Comparison of ENCODE assay signal across 9 cellular contexts in the genomic region with DNA sequence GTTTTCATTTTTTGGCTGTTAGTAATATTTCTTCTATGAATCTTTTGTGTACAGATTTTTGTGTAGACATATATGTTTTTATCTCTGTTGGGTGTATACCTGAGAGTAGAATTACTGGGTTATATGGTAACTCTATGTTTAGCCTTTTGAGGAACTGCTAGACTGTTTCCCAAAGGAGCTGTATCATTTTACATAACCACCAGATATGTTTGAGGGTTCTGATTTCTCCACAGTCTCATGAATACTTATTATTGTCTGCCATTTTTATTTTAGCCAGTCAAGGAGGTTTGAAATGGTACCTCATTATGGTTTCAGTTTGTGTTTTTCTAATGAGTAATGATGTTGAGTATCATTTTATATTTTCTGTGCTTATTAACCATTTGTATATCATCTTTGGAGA. TPM values are rescaled to one million over a fixed set of nuclear protein-coding genes. Genes with fewer than 3 reads are reported as not detected.
DNase-seq lines count a peak whose midpoint lies in the region; ATAC-seq, FAIRE-seq and TF ChIP-seq lines count a peak whose summit lies in the region.
"Had no signal": no experiment of that assay in that cellular context is flagged by ENCODE, and none has a peak within 500 bp of the region (broad histone marks: within the 10 kb centered on the region; RNA-seq: fewer than 3 reads in every experiment).

No MANE protein-coding gene starts in this region.

- H3F3A ChIP-seq in Loucy (ENCODE audit: low read depth): peaks cover 4% of the 10 kb centered on the region; the same call in 1 of the 2 replicates
- no peaks in the 10 kb centered on the region for H3F3A ChIP-seq in neural cell (ENCODE audit: insufficient read depth, low read length, poor library complexity, severe bottlenecking)

- peaks cover 44% of the 10 kb centered on the region for H3K36me3 Mint-ChIP-seq in Calu3 (ENCODE audit: insufficient read depth, unreplicated experiment)

- H3K4me2 ChIP-seq in Loucy (ENCODE audit: low read depth, low read length, poor library complexity, severe bottlenecking) (peak overlapping the region; percentile 98), neural cell (ENCODE audit: low read length) (peak overlapping the region; percentile 93)

- H3K27me3 ChIP-seq in Loucy (ENCODE audit: insufficient read depth, low read length, poor library complexity, severe bottlenecking) (no peaks in the 10 kb centered on the region), bronchial epithelial cell (ENCODE audit: control insufficient read depth, insufficient read depth, low read length) (no peaks in the 10 kb centered on the region), neural cell (ENCODE audit: insufficient read depth, low read depth, low read length) (no peaks in the 10 kb centered on the region)

- peaks cover 25% of the 10 kb centered on the region for H3K4me1 Mint-ChIP-seq in Calu3 (ENCODE audit: low read depth, unreplicated experiment)

- TF ChIP-seq CTCF in Calu3 (IDR thresholded peaks at IDR 0.05; ENCODE audit: unreplicated experiment) (no peak), Loucy (conservative IDR thresholded peaks at IDR 0.05; ENCODE audit: low read length) (no peak), bronchial epithelial cell (IDR thresholded peaks at IDR 0.05; ENCODE audit: insufficient read depth, low read length, severe bottlenecking) (no peak), neural cell (IDR thresholded peaks at IDR 0.05; ENCODE audit: poor library complexity, severe bottlenecking) (no peak)

- no peaks in the 10 kb centered on the region for H3K9me2 ChIP-seq in Loucy (replicated peaks; ENCODE audit: low read depth, low read length)
- H3K9me2 ChIP-seq in neural cell (ENCODE audit: insufficient read depth, low read length): no peaks in the 10 kb centered on the region

- H3K27ac ChIP-seq in neural cell (ENCODE audit: low read length): peak overlapping the region; percentile 95

- peaks cover 71% of the 10 kb centered on the region for H3K4me1 ChIP-seq in Loucy (ENCODE audit: insufficient read depth, low read length, poor library complexity, severe bottlenecking)

- no peak for TF ChIP-seq RAD21 in neural cell (conservative IDR thresholded peaks at IDR 0.05)

- peak overlapping the region; percentile 79 for H3K4me3 Mint-ChIP-seq in Calu3 (ENCODE audit: low read depth, unreplicated experiment)

- DNase-seq in Calu3 (no peak), bronchial epithelial cell (ENCODE audit: low read depth) (peak; percentile 5), NCI-H2081 (lab: John Stamatoyannopoulos, UW) (no peak), NCI-H128 (lab: John Stamatoyannopoulos, UW; ENCODE audit: unreplicated experiment) (no peak), GDM1 (lab: John Stamatoyannopoulos, UW) (no peak)
- DNase-seq: mucosa of descending colon had no signal

- TF ChIP-seq EP300 in neural cell (conservative IDR thresholded peaks at IDR 0.05; ENCODE audit: poor library complexity, severe bottlenecking): no peak

- FAIRE-seq in bronchial epithelial cell (lab: Jason Lieb, UNC): no peak

- no peaks in the 10 kb centered on the region for H3K9me3 Mint-ChIP-seq in Calu3 (ENCODE audit: low read depth, unreplicated experiment)

- H3K4me3 ChIP-seq in Loucy (ENCODE audit: low read length, poor library complexity, severe bottlenecking) (peak overlapping the region; percentile 88), bronchial epithelial cell (ENCODE audit: low read depth, low read length) (peak overlapping the region; percentile 66), neural cell (ENCODE audit: low read length) (peak overlapping the region; percentile 82)
- H3K4me3 ChIP-seq: mucosa of descending colon had no signal

- peaks cover 64% of the 10 kb centered on the region for H3K79me2 ChIP-seq in Loucy (ENCODE audit: insufficient read depth, low read length)
- peaks cover 63% of the 10 kb centered on the region for H3K79me2 ChIP-seq in neural cell (replicated peaks; ENCODE audit: insufficient read depth, low read length)

- H3K9ac ChIP-seq in Loucy (ENCODE audit: low read depth, low read length, poor library complexity, severe bottlenecking) (peak overlapping the region; percentile 91), neural cell (ENCODE audit: low read length) (peak overlapping the region; percentile 94)

- H3K36me3 ChIP-seq in Loucy (ENCODE audit: insufficient read depth, low read length): peaks cover 8% of the 10 kb centered on the region; the same call in 1 of the 2 replicates
- no peaks in the 10 kb centered on the region for H3K36me3 ChIP-seq in bronchial epithelial cell (ENCODE audit: control insufficient read depth, insufficient read depth, low read length)
- H3K36me3 ChIP-seq in neural cell (ENCODE audit: insufficient read depth, low read length): no peaks in the 10 kb centered on the region

- peak overlapping the region; percentile 77 for H3K27ac Mint-ChIP-seq in Calu3 (ENCODE audit: unreplicated experiment)

- H3K27me3 Mint-ChIP-seq in Calu3 (ENCODE audit: unreplicated experiment): no peaks in the 10 kb centered on the region

- no peaks in the 10 kb centered on the region for H3K9me3 ChIP-seq in Loucy (ENCODE audit: insufficient read depth, low read depth, low read length)
- H3K9me3 ChIP-seq in neural cell (ENCODE audit: low read length): no peaks in the 10 kb centered on the region
- H3K9me3 ChIP-seq: mucosa of descending colon had no signal

- peaks cover 38% of the 10 kb centered on the region for H4K20me1 ChIP-seq in Loucy (ENCODE audit: insufficient read depth, low read length, poor library complexity, severe bottlenecking)
- no peaks in the 10 kb centered on the region for H4K20me1 ChIP-seq in neural cell (ENCODE audit: insufficient read depth)

- no peak for ATAC-seq in HG02678 (IDR thresholded peaks at IDR 0.05; ENCODE audit: unreplicated experiment)
- ATAC-seq: mucosa of descending colon had no signal

- no TSS peak for BruUV-seq in Calu3 (replicated peaks; lab: Mats Ljungman, UMichigan)

- CTCF ChIA-PET in Calu3 (lab: Charles Lee): interaction anchor here (0.7 kb wide), 1 partner anchor 155 kb away, joined by 3 read pairs; the partner anchor contains the start of gene PPM1A

- H2AFZ ChIP-seq in Loucy (ENCODE audit: low read length) (no peak overlapping the region), neural cell (ENCODE audit: low read depth, low read length) (peak overlapping the region; percentile 10)

- intact Hi-C loops in Calu3 (cut with micrococcal nuclease; ENCODE audit: unreplicated experiment): loop anchor here (5.0 kb wide), 1 partner anchor 159 kb away; no protein-coding TSS in a partner anchor

TF ChIP-seq in neural cell, 6 proteins besides CTCF, POLR2A, EP300 and RAD21:
- no peak for TF ChIP-seq TAF1 (IDR thresholded peaks at IDR 0.05; ENCODE audit: low read depth)
- no peak for TF ChIP-seq REST (IDR thresholded peaks at IDR 0.05; ENCODE audit: borderline replicate concordance)
- no peak for TF ChIP-seq POLR2AphosphoS5 (IDR thresholded peaks at IDR 0.05)
- TF ChIP-seq EZH2 (IDR thresholded peaks at IDR 0.05; ENCODE audit: borderline replicate concordance, insufficient read depth, low read length, poor library complexity, severe bottlenecking): no peak
- TF ChIP-seq SMC3 (conservative IDR thresholded peaks at IDR 0.05; ENCODE audit: poor library complexity): no peak
- TF ChIP-seq MXI1 (conservative IDR thresholded peaks at IDR 0.05; ENCODE audit: poor library complexity, severe bottlenecking): no peak

RNA-seq across cellular contexts. Expression of gene PCNX4, which starts 1.9 kb away (rescaled TPM):
- total RNA-seq in Calu3 (2022) (40.1 and 41.1 TPM in 2 replicates), bronchial epithelial cell (24.7 and 39.8 TPM in 2 replicates)
- 117 TPM in 2 replicates for polyA plus RNA-seq in neural cell
- polyA minus RNA-seq in neural cell: 250 and 269 TPM in 2 replicates
